15 cellular contexts compared by ENCODE assay signal in the genomic region with DNA sequence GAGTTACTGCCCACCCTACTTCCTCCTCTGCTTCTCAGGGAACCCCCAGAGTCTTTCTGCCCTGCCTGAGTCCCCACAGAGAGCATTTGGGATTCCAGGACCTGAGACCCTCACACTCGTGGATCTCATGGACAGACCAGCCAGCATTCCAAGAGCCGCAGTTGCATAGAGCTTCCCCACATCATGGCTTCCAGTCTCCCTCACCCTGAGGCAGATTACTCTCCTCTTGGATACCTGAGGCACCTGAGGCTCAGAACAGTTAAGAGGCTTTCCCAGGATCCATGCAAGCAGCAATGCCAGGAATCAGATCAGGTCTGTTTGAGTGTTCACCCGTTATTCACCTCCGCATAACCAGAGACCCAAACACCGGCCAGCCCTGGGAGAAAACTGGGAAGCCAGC.
"Had no signal": no experiment of that assay in that cellular context is flagged by ENCODE, and none has a peak within 500 bp of the region (broad histone marks: within the 10 kb centered on the region; RNA-seq: fewer than 3 reads in every experiment).

No MANE protein-coding gene starts in this region.

- DNase-seq: activated CD4-positive, alpha-beta T cell treated with anti-CD3 and anti-CD28 coated beads for 48 hours; activated CD4-positive, alpha-beta T cell treated with anti-CD3 and anti-CD28 coated beads, Interleukin-2, amount 50 U/mL, for 48 hours; activated T-cell treated with anti-CD3 and anti-CD28 coated beads, Interleukin-2, amount 50 U/mL, for 48 hours; cerebellar nuclear complex; cortex of kidney; foreskin keratinocyte; left ventricle myocardium superior; mucosa of descending colon; spleen; stimulated activated naive CD4-positive, alpha-beta T cell; testis; trophoblast cell; uterus had no signal

- H3K27ac ChIP-seq: esophagus muscularis mucosa, foreskin keratinocyte, spleen, testis, uterus, VCaP had no signal
